In genomic region chr6:33312361-33313104, GRCh38 we compare ENCODE assay signal across 8 cellular contexts.
A peak's percentile ranks its signal among the peaks of the same experiment; 100 is the strongest.
DNase-seq lines count a peak whose midpoint lies in the region; ATAC-seq and FAIRE-seq lines count a peak whose summit lies in the region.

No MANE protein-coding gene starts in this region.

- peak in 65 of 76 experiments; percentile 11 to 82 (median 60) for DNase-seq in HUDEP-2 (lab: John Stamatoyannopoulos, UW; ENCODE audit: unreplicated experiment in 76 of 76)
- DNase-seq in NT2/D1 (ENCODE audit: low read depth, low spot score): peak; percentile 63
- DNase-seq in activated T-cell treated with anti-CD3 and anti-CD28 coated beads for 4 hours: peak; percentile 76
- DNase-seq in epithelial cell of prostate (ENCODE audit: low read depth, low spot score): no peak
- peak; percentile 50 to 72 for DNase-seq in stimulated activated CD8-positive, alpha-beta memory T cell treated with anti-CD3 and anti-CD28 coated beads, Interleukin-7, amount 100 ng/mL, for 48 hours (ENCODE audit: extremely low read depth in 1 of 2, low read depth in 1 of 2)

- peaks cover 7% of the 10 kb centered on the region for H3K4me1 ChIP-seq in NT2/D1 (ENCODE audit: insufficient read depth, insufficient read length)
- peaks cover 30 to 38% of the 10 kb centered on the region in 2 donors for H3K4me1 ChIP-seq in mucosa of rectum (ENCODE audit: control insufficient read depth in 2 of 2, insufficient read depth in 2 of 2, low read length in 2 of 2)

- H3K4me3 ChIP-seq in NT2/D1 (ENCODE audit: insufficient read length, low read depth) (peak overlapping the region; percentile 68), mucosa of rectum (ENCODE audit: low read length in 2 of 2) (peak overlapping the region; percentile 97 to 100)

- H3K27me3 ChIP-seq in NT2/D1 (ENCODE audit: insufficient read depth, insufficient read length): no peaks in the 10 kb centered on the region
- H3K27me3 ChIP-seq in mucosa of rectum (ENCODE audit: control insufficient read depth in 2 of 2, insufficient read depth in 2 of 2, low read length in 2 of 2): no peaks in the 10 kb centered on the region

- H3K9me3 ChIP-seq in NT2/D1 (ENCODE audit: insufficient read depth, low read length): no peaks in the 10 kb centered on the region
- no peaks in the 10 kb centered on the region for H3K9me3 ChIP-seq in mucosa of rectum (ENCODE audit: control insufficient read depth in 2 of 2, low read length in 2 of 2)

- ATAC-seq in HG03097 (IDR thresholded peaks at IDR 0.05; ENCODE audit: low FRiP score, unreplicated experiment): no peak

- H3K36me3 ChIP-seq in NT2/D1 (ENCODE audit: insufficient read depth, insufficient read length, low read length) (peaks cover 19% of the 10 kb centered on the region), mucosa of rectum (ENCODE audit: control insufficient read depth in 2 of 2, insufficient read depth in 2 of 2, low read length in 2 of 2) (peaks cover 2 to 4% of the 10 kb centered on the region in 2 donors)

- FAIRE-seq in G401.6 (lab: Jason Lieb, UNC): peak; percentile 76

- H3K27ac ChIP-seq in epithelial cell of prostate (peak overlapping the region; percentile 89), mucosa of rectum (ENCODE audit: low read depth in 2 of 2, low read length in 2 of 2) (peak overlapping the region; percentile 99)

- H3K9ac ChIP-seq in NT2/D1 (ENCODE audit: insufficient read length, low read depth) (peak overlapping the region; percentile 74), mucosa of rectum (ENCODE audit: low read depth in 1 of 2, low read length in 2 of 2) (peak overlapping the region; percentile 99 to 100)
